Comparison of ENCODE assay signal across 24 cellular contexts in the genomic region with DNA sequence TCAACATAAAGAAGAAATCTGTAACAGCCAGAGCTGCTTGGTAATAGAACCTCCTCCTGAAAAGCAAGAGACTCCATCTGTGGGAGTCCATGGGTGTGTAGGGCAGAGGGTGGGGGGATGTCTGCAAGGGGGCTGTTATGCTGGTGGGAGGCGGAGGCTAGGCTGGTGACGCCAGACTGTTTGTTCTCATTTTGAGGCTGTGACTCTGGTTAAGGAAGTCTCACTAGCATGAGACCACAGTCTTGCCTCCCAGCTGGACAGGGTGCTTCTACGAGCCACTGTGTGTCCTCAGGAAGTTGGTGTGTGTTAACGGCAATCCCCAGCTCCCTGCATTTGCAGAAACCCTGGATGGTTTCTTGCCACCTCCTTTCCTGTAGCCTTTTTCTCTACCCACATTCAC.
DNase-seq lines count a peak whose midpoint lies in the region; ATAC-seq, FAIRE-seq and TF ChIP-seq lines count a peak whose summit lies in the region.
"Had no signal": no experiment of that assay in that cellular context is flagged by ENCODE, and none has a peak within 500 bp of the region (broad histone marks: within the 10 kb centered on the region; RNA-seq: fewer than 3 reads in every experiment).

No MANE protein-coding gene starts in this region.

- H3K4me3 Mint-ChIP-seq in naive thymus-derived CD4-positive, alpha-beta T cell = no peak overlapping the region

- H3K27ac ChIP-seq in right lobe of liver (no peak overlapping the region), HepG2 (ENCODE audit: extremely low read length, insufficient read depth, low read length) (no peak overlapping the region), dorsolateral prefrontal cortex (peak overlapping the region in 1 of 59 donors; percentile 13)
- H3K27ac ChIP-seq in naive thymus-derived CD4-positive, alpha-beta T cell (ENCODE audit: low read depth, low read length) = no peak overlapping the region
- H3K27ac ChIP-seq: C4-2B, KMS-11, PC-9 had no signal

- BruUV-seq in HepG2 (replicated peaks; lab: Mats Ljungman, UMichigan) = no TSS peak

- H3K36me3 Mint-ChIP-seq in naive thymus-derived CD4-positive, alpha-beta T cell = no peaks in the 10 kb centered on the region

- peaks cover 0 to 6% (median 0%) of the 10 kb centered on the region in 7 donors for H3K4me1 Mint-ChIP-seq in naive thymus-derived CD4-positive, alpha-beta T cell

- TF ChIP-seq POLR2A in right lobe of liver (IDR thresholded peaks at IDR 0.05) = no peak
- TF ChIP-seq POLR2A in HepG2 (IDR thresholded peaks at IDR 0.05; ENCODE audit: insufficient read depth in 1 of 2, low read depth in 2 of 2, low read length in 2 of 2) = no peak

- H3K79me2 ChIP-seq in HepG2 (ENCODE audit: insufficient read depth, low read length) = no peaks in the 10 kb centered on the region

- CTCF ChIA-PET in HepG2 (lab: Yijun Ruan, JAX; ENCODE audit: low intra/inter-chr PET ratio, low total read pairs) = no interaction called here
- CTCF ChIA-PET in naive thymus-derived CD4-positive, alpha-beta T cell (lab: Charles Lee) = no interaction called here

- no peak for FAIRE-seq in HepG2 (lab: Jason Lieb, UNC)
- FAIRE-seq in urothelium cell line (lab: Jason Lieb, UNC) = peak; percentile 62

- H3K27ac Mint-ChIP-seq in naive thymus-derived CD4-positive, alpha-beta T cell = no peak overlapping the region

- TF ChIP-seq RAD21 in HepG2 (CRISPR knock-in tag; IDR thresholded peaks at IDR 0.05) = no peak

- no peak for TF ChIP-seq EP300 in HepG2 (IDR thresholded peaks at IDR 0.05; ENCODE audit: low read depth in 2 of 2, low read length in 2 of 2)
- TF ChIP-seq EP300 in HepG2 (CRISPR knock-in tag; IDR thresholded peaks at IDR 0.05; ENCODE audit: borderline replicate concordance) = no peak

- TF ChIP-seq CTCF in right lobe of liver (IDR thresholded peaks at IDR 0.05) (no peak), HepG2 (CRISPR knock-in tag; IDR thresholded peaks at IDR 0.05) (no peak), dorsolateral prefrontal cortex (IDR thresholded peaks at IDR 0.05 in 54 of 56, conservative IDR thresholded peaks at IDR 0.05 in 2 of 56; ENCODE audit: low read depth in 1 of 56, partially characterized antibody in 56 of 56) (no peak)

- WGBS in right lobe of liver (ENCODE audit: insufficient coverage, low coverage, low lambda C conversion rate, missing lambda C conversion rate) = 80% methylated on average over 1 of the region's 4 CpGs
- 94% methylated on average over 2 of the region's 4 CpGs for WGBS in HepG2 (ENCODE audit: low lambda C conversion rate)

- in situ Hi-C loops in HepG2 (cut with HindIII; ENCODE audit: extremely low pct_ligation_motif_present, low pct_unique_long_range_greater_than_20kb) = no loop called here

- H4K20me1 ChIP-seq in HepG2 (ENCODE audit: insufficient read depth, low read length) = no peaks in the 10 kb centered on the region

- no peak overlapping the region for H3K9ac ChIP-seq in HepG2 (ENCODE audit: insufficient read depth, low read depth, low read length)
- H3K9ac ChIP-seq: KMS-11, SK-N-SH had no signal

- peak in 3 of 4 donors; percentile 36 to 46 (median 37) for ATAC-seq in right lobe of liver
- ATAC-seq in HepG2 = no peak
- ATAC-seq in naive thymus-derived CD4-positive, alpha-beta T cell = peak; percentile 45

- H3K27me3 ChIP-seq in right lobe of liver = no peaks in the 10 kb centered on the region
- H3K27me3 ChIP-seq in HepG2 (ENCODE audit: control insufficient read depth in 1 of 2, insufficient read depth in 2 of 2, low read length in 2 of 2) = no peaks in the 10 kb centered on the region
- H3K27me3 ChIP-seq in naive thymus-derived CD4-positive, alpha-beta T cell (ENCODE audit: control insufficient read depth in 2 of 2, insufficient read depth in 2 of 2, low read length in 2 of 2) = no peaks in the 10 kb centered on the region
- no peaks in the 10 kb centered on the region for H3K27me3 ChIP-seq in dorsolateral prefrontal cortex

- H3K4me3 ChIP-seq in right lobe of liver = no peak overlapping the region
- H3K4me3 ChIP-seq in HepG2 (replicated peaks in 1 of 3; ENCODE audit: insufficient read depth in 1 of 3, low read depth in 2 of 3, low read length in 3 of 3) = no peak overlapping the region
- no peak overlapping the region for H3K4me3 ChIP-seq in naive thymus-derived CD4-positive, alpha-beta T cell (ENCODE audit: low read length)
- H3K4me3 ChIP-seq in dorsolateral prefrontal cortex = no peak overlapping the region
- H3K4me3 ChIP-seq: PC-9 had no signal

- no peak overlapping the region for H3K4me2 ChIP-seq in HepG2 (ENCODE audit: low read depth, low read length)
- H3K4me2 ChIP-seq: KMS-11, PC-9, SK-N-SH had no signal

- peaks cover 0 to 11% (median 0%) of the 10 kb centered on the region in 5 donors for H3K27me3 Mint-ChIP-seq in naive thymus-derived CD4-positive, alpha-beta T cell

- POLR2A ChIA-PET in HepG2 (lab: Yijun Ruan, JAX) = no interaction called here
- POLR2A ChIA-PET in naive thymus-derived CD4-positive, alpha-beta T cell (lab: Charles Lee) = no interaction called here

- H3K9me3 ChIP-seq in right lobe of liver (no peaks in the 10 kb centered on the region), HepG2 (ENCODE audit: low read length) (no peaks in the 10 kb centered on the region)
- no peaks in the 10 kb centered on the region for H3K9me3 ChIP-seq in naive thymus-derived CD4-positive, alpha-beta T cell (ENCODE audit: control insufficient read depth in 2 of 3, low read length in 3 of 3)
- H3K9me3 ChIP-seq: SK-N-SH had no signal

- DNase-seq in right lobe of liver = no peak
- no peak for DNase-seq in HepG2 (ENCODE audit: low spot score)
- peak; percentile 18 for DNase-seq in UCSD-AML1 (lab: John Stamatoyannopoulos, UW; ENCODE audit: unreplicated experiment)
- no peak for DNase-seq in naive thymus-derived CD4-positive, alpha-beta T cell
- DNase-seq in urothelium cell line (ENCODE audit: low spot score) = no peak
- DNase-seq in globus pallidus (ENCODE audit: low spot score) = no peak
- no peak for DNase-seq in dorsolateral prefrontal cortex
- DNase-seq in stimulated activated CD4-positive, alpha-beta T cell treated with anti-CD3 and anti-CD28 coated beads, Interleukin-4, amount 100 ng/mL, for 24 hours = no peak
- DNase-seq: AML-193, EL, GF-D8, H7, NCI-H1092 treated with DMSO at 0.1 percent for 48 hours, NCI-H146, NCI-H2029 treated with DMSO at 0.1 percent for 48 hours, NCI-H226, NCI-H510A treated with DMSO at 0.1 percent for 48 hours, NCI-H748 treated with DMSO at 0.1 percent for 48 hours, PC-9, RPMI8226, SHP77 treated with DMSO at 0.1 percent for 48 hours, SK-N-SH had no signal

- peaks cover 0 to 16% (median 2%) of the 10 kb centered on the region in 4 donors for H3K36me3 ChIP-seq in right lobe of liver
- peaks cover 9 to 12% of the 10 kb centered on the region in 2 experiments; a peak in 4 of 5 replicates for H3K36me3 ChIP-seq in HepG2 (replicated peaks in 1 of 2; ENCODE audit: control insufficient read depth in 1 of 2, insufficient read depth in 2 of 2, low read length in 2 of 2)
- no peaks in the 10 kb centered on the region for H3K36me3 ChIP-seq in naive thymus-derived CD4-positive, alpha-beta T cell (ENCODE audit: control insufficient read depth in 2 of 3, insufficient read depth in 3 of 3, low read length in 3 of 3)

- H3K4me1 ChIP-seq in right lobe of liver (no peaks in the 10 kb centered on the region), HepG2 (ENCODE audit: insufficient read depth, low read length) (0 out of 2 replicates have a peak, but pooled peaks cover 9% of the 10 kb centered on the region)
- no peaks in the 10 kb centered on the region for H3K4me1 ChIP-seq in naive thymus-derived CD4-positive, alpha-beta T cell (ENCODE audit: control insufficient read depth in 2 of 2, insufficient read depth in 2 of 2, low read length in 2 of 2)

- intact Hi-C loops in right lobe of liver (cut with DNase I) (no loop called here), HepG2 (cut with micrococcal nuclease; ENCODE audit: unreplicated experiment) (no loop called here), dorsolateral prefrontal cortex (cut with DNase I) (no loop called here)
- intact Hi-C loops in naive thymus-derived CD4-positive, alpha-beta T cell (cut with micrococcal nuclease) = no loop called here

- H3K9me3 Mint-ChIP-seq in naive thymus-derived CD4-positive, alpha-beta T cell = peaks cover 0 to 3% (median 0%) of the 10 kb centered on the region in 11 donors

- no peak overlapping the region for H2AFZ ChIP-seq in HepG2 (ENCODE audit: low read length)
- H2AFZ ChIP-seq: PC-9 had no signal

TF ChIP-seq in HepG2, 621 proteins besides CTCF, POLR2A, EP300 and RAD21 (continues in another document):
- TF ChIP-seq, protein P1, sequence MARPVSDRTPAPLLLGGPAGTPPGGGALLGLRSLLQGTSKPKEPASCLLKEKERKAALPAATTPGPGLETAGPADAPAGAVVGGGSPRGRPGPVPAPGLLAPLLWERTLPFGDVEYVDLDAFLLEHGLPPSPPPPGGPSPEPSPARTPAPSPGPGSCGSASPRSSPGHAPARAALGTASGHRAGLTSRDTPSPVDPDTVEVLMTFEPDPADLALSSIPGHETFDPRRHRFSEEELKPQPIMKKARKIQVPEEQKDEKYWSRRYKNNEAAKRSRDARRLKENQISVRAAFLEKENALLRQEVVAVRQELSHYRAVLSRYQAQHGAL (CRISPR knock-in tag; IDR thresholded peaks at IDR 0.05; ENCODE audit: not compliant biosample characterization) = no peak
- TF ChIP-seq HNRNPLL (IDR thresholded peaks at IDR 0.05; ENCODE audit: low read depth, low read length, poor library complexity, severe bottlenecking) (no peak), NAIF1 (CRISPR knock-in tag; IDR thresholded peaks at IDR 0.05; ENCODE audit: borderline replicate concordance) (no peak), MAF1 (CRISPR knock-in tag; IDR thresholded peaks at IDR 0.05; ENCODE audit: borderline replicate concordance) (no peak), HMGA1 (CRISPR knock-in tag; conservative IDR thresholded peaks at IDR 0.05) (no peak)
